In the genomic region with DNA sequence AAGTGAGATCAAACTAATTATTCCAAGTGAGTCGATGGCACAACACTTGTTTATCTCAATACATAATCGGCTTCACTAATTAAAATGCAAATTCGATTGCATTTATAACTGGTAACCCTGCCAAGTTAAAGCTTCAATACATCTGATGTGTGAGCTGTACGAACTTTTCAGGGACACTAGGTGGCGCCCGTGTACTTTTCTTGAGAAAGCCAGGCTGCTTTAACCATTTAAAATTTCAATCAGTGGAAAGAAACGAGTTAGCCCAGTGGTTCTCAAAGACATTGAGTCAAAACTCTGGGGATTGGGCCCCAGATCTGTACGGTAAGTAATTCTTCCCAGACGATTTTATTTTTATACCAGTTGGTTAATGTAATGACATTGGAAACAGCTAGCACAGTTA, we compare ENCODE assay signal across 9 cellular contexts.
DNase-seq lines count a peak whose midpoint lies in the region; ATAC-seq and TF ChIP-seq lines count a peak whose summit lies in the region.
"Had no signal": no experiment of that assay in that cellular context is flagged by ENCODE, and none has a peak within 500 bp of the region (broad histone marks: within the 10 kb centered on the region; RNA-seq: fewer than 3 reads in every experiment).

No MANE protein-coding gene starts in this region.

- POLR2A ChIA-PET in CD4-positive, alpha-beta T cell (lab: Charles Lee) = no interaction called here

- H3K4me3 ChIP-seq in SJSA1 = no peak overlapping the region

- no peak overlapping the region for H3K4me3 Mint-ChIP-seq in CD4-positive, alpha-beta T cell
- H3K4me3 Mint-ChIP-seq: stimulated activated naive CD8-positive, alpha-beta T cell treated with anti-CD3 and anti-CD28 coated beads, Interleukin-15, Interleukin-2, amounts not matched to agents 100 ng/mL and 50 ng/mL, for 24 hours had no signal

- DNase-seq in CD4-positive, alpha-beta T cell = peak in 8 of 10 experiments; percentile 5 to 22 (median 11)
- DNase-seq in NCI-H1092 treated with DMSO at 0.1 percent for 48 hours (lab: John Stamatoyannopoulos, UW) (peak; percentile 63), SJSA1 (ENCODE audit: low read depth in 1 of 2, low spot score in 2 of 2) (peak; percentile 22 to 51), left cardiac atrium (peak; percentile 68), retina (peak; percentile 65)
- peak in 1 of 2 donors; percentile 23 for DNase-seq in activated naive CD4-positive, alpha-beta T cell treated with anti-CD3 and anti-CD28 coated beads, Interleukin-2, amount 50 U/mL, for 72 hours (ENCODE audit: low spot score in 2 of 2)

- H3K36me3 Mint-ChIP-seq in CD4-positive, alpha-beta T cell (ENCODE audit: low read depth) = no peaks in the 10 kb centered on the region
- no peaks in the 10 kb centered on the region for H3K36me3 Mint-ChIP-seq in activated naive CD4-positive, alpha-beta T cell treated with anti-CD3 and anti-CD28 coated beads, Interleukin-2, amount 50 U/mL, for 72 hours

- H3K4me1 Mint-ChIP-seq in CD4-positive, alpha-beta T cell (ENCODE audit: low read depth) = no peaks in the 10 kb centered on the region

- peaks cover 37% of the 10 kb centered on the region for H3K27me3 Mint-ChIP-seq in CD4-positive, alpha-beta T cell

- peak; percentile 84 for TF ChIP-seq CTCF in CD4-positive, alpha-beta T cell (IDR thresholded peaks at IDR 0.05)

- H3K27ac Mint-ChIP-seq in CD4-positive, alpha-beta T cell = no peak overlapping the region
- H3K27ac Mint-ChIP-seq in activated naive CD4-positive, alpha-beta T cell treated with anti-CD3 and anti-CD28 coated beads, Interleukin-2, amount 50 U/mL, for 72 hours = no peak overlapping the region
- H3K27ac Mint-ChIP-seq: stimulated activated naive CD8-positive, alpha-beta T cell treated with anti-CD3 and anti-CD28 coated beads, Interleukin-15, Interleukin-2, amounts not matched to agents 100 ng/mL and 50 ng/mL, for 24 hours had no signal

- CTCF ChIA-PET in CD4-positive, alpha-beta T cell (lab: Charles Lee) = interaction anchor here (0.7 to 1.7 kb wide), 4 partner anchors 11 to 475 kb away, joined by 3 to 8 read pairs (median 4); no protein-coding TSS in a partner anchor

- no peaks in the 10 kb centered on the region for H3K36me3 ChIP-seq in SJSA1

- H3K27ac ChIP-seq in CD4-positive, alpha-beta T cell (ENCODE audit: low read depth, low read length) = no peak overlapping the region
- H3K27ac ChIP-seq in SJSA1 = no peak overlapping the region

- intact Hi-C loops in CD4-positive, alpha-beta T cell (cut with DNase I, micrococcal nuclease) = loop anchor here in 1 of 2 experiments (5.0 to 10.0 kb wide), 2 partner anchors 298 to 475 kb away; no protein-coding TSS in a partner anchor
- intact Hi-C loops in left cardiac atrium (cut with DNase I) = loop anchor here (1.0 to 10.0 kb wide), 3 partner anchors 296 to 1928 kb away; no protein-coding TSS in a partner anchor

- no peaks in the 10 kb centered on the region for H3K4me1 ChIP-seq in SJSA1 (replicated peaks)

- no peaks in the 10 kb centered on the region for H3K9me3 Mint-ChIP-seq in CD4-positive, alpha-beta T cell
- H3K9me3 Mint-ChIP-seq in activated naive CD4-positive, alpha-beta T cell treated with anti-CD3 and anti-CD28 coated beads, Interleukin-2, amount 50 U/mL, for 72 hours = no peaks in the 10 kb centered on the region
- H3K9me3 Mint-ChIP-seq: stimulated activated naive CD8-positive, alpha-beta T cell treated with anti-CD3 and anti-CD28 coated beads, Interleukin-15, Interleukin-2, amounts not matched to agents 100 ng/mL and 50 ng/mL, for 24 hours had no signal

- H3K27me3 ChIP-seq in CD4-positive, alpha-beta T cell (ENCODE audit: control insufficient read depth, insufficient read depth, low read length) = peaks cover 4% of the 10 kb centered on the region
- peaks cover 11% of the 10 kb centered on the region; the same call in 1 of the 2 replicates for H3K27me3 ChIP-seq in SJSA1 (replicated peaks)

- ATAC-seq in CD4-positive, alpha-beta T cell (ENCODE audit: poor library complexity) = no peak
- peak; percentile 35 for ATAC-seq in GM21717 (IDR thresholded peaks at IDR 0.05; ENCODE audit: unreplicated experiment)
- ATAC-seq in activated naive CD4-positive, alpha-beta T cell treated with anti-CD3 and anti-CD28 coated beads, Interleukin-2, amount 50 U/mL, for 72 hours = peak; percentile 49 to 74
- peak; percentile 53 to 77 for ATAC-seq in left cardiac atrium
- ATAC-seq in GM19324 (IDR thresholded peaks at IDR 0.05; ENCODE audit: low FRiP score, unreplicated experiment) = no peak

- H3K9me3 ChIP-seq in CD4-positive, alpha-beta T cell (ENCODE audit: control insufficient read depth, low read length) = no peaks in the 10 kb centered on the region
- H3K9me3 ChIP-seq in SJSA1 (replicated peaks) = no peaks in the 10 kb centered on the region

Comparison
In these comparisons a context has a peak if more than half of its experiments do, and no peak if none do; other contexts are left out.
1. ATAC-seq: peak in GM21717 (single experiment), activated naive CD4-positive, alpha-beta T cell treated with anti-CD3 and anti-CD28 coated beads, Interleukin-2, amount 50 U/mL, for 72 hours (2 of 2) and left cardiac atrium (2 of 2); none in CD4-positive, alpha-beta T cell (single experiment) and GM19324 (single experiment).